1 cellular context compared by ENCODE assay signal in genomic region chr7:73578342-73579124, GRCh38.
TF ChIP-seq lines count a peak whose summit lies in the region.

Gene TBL2 (minus strand): TSS chr7:73578579. CDS start chr7:73578549, 30 bp downstream.

TF ChIP-seq in HepG2, 621 proteins besides CTCF, POLR2A, EP300 and RAD21 (continued from another document and continues in another):
- TF ChIP-seq, protein P1, sequence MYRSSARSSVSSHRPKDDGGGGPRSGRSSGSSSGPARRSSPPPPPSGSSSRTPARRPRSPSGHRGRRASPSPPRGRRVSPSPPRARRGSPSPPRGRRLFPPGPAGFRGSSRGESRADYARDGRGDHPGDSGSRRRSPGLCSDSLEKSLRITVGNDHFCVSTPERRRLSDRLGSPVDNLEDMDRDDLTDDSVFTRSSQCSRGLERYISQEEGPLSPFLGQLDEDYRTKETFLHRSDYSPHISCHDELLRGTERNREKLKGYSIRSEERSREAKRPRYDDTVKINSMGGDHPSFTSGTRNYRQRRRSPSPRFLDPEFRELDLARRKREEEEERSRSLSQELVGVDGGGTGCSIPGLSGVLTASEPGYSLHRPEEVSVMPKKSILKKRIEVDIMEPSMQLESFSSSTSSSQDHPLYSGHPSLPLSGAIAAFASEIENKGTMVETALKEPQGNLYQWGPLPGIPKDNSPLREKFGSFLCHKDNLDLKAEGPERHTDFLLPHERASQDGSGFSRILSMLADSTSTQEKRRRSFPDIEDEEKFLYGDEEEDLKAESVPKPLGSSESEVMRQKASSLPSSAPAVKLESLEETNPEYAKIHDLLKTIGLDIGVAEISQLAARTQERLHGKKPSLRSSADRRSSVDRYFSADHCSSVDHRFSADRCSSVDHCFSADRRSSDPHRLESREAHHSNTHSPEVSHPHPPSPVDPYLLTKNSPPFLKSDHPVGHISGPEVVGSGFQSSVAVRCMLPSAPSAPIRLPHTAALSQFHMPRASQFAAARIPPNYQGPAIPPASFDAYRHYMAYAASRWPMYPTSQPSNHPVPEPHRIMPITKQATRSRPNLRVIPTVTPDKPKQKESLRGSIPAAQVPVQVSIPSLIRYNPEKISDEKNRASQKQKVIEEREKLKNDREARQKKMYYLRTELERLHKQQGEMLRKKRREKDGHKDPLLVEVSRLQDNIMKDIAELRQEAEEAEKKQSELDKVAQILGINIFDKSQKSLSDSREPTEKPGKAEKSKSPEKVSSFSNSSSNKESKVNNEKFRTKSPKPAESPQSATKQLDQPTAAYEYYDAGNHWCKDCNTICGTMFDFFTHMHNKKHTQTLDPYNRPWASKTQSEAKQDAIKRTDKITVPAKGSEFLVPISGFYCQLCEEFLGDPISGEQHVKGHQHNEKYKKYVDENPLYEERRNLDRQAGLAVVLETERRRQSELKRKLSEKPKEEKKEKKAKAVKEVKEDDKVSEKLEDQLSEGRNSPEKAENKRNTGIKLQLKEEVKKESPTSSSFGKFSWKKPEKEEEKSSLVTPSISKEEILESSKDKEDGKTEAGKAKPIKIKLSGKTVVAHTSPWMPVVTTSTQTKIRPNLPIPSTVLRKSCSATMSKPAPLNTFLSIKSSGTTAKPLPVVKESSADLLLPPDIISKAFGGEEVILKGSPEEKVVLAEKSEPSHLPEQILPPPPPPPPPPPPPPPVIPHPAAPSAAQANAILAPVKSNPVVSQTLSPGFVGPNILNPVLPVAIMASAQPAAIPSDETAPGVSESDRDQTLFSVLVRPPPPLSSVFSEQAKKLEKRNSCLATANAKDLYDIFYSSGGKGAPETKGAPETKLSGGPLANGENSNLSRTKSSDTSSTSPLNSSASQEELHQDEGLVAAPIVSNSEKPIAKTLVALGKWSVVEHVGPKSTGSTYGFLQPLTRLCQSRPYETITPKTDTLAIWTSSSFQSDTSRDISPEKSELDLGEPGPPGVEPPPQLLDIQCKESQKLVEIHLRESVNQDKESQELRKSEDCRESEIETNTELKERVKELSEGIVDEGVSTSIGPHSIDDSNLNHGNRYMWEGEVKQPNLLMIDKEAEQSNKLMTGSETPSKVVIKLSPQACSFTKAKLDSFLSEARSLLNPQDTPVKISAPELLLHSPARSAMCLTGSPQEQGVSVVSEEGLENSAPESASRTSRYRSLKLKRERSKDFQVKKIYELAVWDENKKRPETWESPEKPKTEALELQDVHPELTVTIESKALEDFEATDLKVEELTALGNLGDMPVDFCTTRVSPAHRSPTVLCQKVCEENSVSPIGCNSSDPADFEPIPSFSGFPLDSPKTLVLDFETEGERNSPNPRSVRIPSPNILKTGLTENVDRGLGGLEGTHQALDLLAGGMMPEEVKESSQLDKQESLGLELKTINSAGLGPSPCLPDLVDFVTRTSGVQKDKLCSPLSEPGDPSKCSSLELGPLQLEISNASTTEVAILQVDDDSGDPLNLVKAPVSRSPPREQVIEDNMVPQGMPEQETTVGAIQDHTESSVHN (CRISPR knock-in tag; IDR thresholded peaks at IDR 0.05): no peak
- no peak for TF ChIP-seq GATA4 (IDR thresholded peaks at IDR 0.05; ENCODE audit: borderline replicate concordance, low read depth)
- no peak for TF ChIP-seq ZNF598 (CRISPR knock-in tag; IDR thresholded peaks at IDR 0.05; ENCODE audit: borderline replicate concordance)
- TF ChIP-seq HES4 (CRISPR knock-in tag; IDR thresholded peaks at IDR 0.05; ENCODE audit: borderline replicate concordance): 0 out of 2 replicates have a peak, but pooled peaks have one; percentile 25
- no peak for TF ChIP-seq ZKSCAN8 (CRISPR knock-in tag; IDR thresholded peaks at IDR 0.05; ENCODE audit: borderline replicate concordance)
- no peak for TF ChIP-seq ZFP1 (CRISPR knock-in tag; IDR thresholded peaks at IDR 0.05)
- TF ChIP-seq NFKBIZ (CRISPR knock-in tag; IDR thresholded peaks at IDR 0.05): no peak
- TF ChIP-seq, protein P2, sequence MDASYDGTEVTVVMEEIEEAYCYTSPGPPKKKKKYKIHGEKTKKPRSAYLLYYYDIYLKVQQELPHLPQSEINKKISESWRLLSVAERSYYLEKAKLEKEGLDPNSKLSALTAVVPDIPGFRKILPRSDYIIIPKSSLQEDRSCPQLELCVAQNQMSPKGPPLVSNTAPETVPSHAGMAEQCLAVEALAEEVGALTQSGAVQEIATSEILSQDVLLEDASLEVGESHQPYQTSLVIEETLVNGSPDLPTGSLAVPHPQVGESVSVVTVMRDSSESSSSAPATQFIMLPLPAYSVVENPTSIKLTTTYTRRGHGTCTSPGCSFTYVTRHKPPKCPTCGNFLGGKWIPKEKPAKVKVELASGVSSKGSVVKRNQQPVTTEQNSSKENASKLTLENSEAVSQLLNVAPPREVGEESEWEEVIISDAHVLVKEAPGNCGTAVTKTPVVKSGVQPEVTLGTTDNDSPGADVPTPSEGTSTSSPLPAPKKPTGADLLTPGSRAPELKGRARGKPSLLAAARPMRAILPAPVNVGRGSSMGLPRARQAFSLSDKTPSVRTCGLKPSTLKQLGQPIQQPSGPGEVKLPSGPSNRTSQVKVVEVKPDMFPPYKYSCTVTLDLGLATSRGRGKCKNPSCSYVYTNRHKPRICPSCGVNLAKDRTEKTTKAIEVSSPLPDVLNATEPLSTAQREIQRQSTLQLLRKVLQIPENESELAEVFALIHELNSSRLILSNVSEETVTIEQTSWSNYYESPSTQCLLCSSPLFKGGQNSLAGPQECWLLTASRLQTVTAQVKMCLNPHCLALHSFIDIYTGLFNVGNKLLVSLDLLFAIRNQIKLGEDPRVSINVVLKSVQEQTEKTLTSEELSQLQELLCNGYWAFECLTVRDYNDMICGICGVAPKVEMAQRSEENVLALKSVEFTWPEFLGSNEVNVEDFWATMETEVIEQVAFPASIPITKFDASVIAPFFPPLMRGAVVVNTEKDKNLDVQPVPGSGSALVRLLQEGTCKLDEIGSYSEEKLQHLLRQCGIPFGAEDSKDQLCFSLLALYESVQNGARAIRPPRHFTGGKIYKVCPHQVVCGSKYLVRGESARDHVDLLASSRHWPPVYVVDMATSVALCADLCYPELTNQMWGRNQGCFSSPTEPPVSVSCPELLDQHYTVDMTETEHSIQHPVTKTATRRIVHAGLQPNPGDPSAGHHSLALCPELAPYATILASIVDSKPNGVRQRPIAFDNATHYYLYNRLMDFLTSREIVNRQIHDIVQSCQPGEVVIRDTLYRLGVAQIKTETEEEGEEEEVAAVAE (CRISPR knock-in tag; IDR thresholded peaks at IDR 0.05; ENCODE audit: borderline replicate concordance): no peak
- TF ChIP-seq, protein P3, sequence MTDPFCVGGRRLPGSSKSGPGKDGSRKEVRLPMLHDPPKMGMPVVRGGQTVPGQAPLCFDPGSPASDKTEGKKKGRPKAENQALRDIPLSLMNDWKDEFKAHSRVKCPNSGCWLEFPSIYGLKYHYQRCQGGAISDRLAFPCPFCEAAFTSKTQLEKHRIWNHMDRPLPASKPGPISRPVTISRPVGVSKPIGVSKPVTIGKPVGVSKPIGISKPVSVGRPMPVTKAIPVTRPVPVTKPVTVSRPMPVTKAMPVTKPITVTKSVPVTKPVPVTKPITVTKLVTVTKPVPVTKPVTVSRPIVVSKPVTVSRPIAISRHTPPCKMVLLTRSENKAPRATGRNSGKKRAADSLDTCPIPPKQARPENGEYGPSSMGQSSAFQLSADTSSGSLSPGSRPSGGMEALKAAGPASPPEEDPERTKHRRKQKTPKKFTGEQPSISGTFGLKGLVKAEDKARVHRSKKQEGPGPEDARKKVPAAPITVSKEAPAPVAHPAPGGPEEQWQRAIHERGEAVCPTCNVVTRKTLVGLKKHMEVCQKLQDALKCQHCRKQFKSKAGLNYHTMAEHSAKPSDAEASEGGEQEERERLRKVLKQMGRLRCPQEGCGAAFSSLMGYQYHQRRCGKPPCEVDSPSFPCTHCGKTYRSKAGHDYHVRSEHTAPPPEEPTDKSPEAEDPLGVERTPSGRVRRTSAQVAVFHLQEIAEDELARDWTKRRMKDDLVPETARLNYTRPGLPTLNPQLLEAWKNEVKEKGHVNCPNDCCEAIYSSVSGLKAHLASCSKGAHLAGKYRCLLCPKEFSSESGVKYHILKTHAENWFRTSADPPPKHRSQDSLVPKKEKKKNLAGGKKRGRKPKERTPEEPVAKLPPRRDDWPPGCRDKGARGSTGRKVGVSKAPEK (CRISPR knock-in tag; IDR thresholded peaks at IDR 0.05; ENCODE audit: borderline replicate concordance): no peak
- 0 out of 2 replicates have a peak, but pooled peaks have one; percentile 17 for TF ChIP-seq POGZ (CRISPR knock-in tag; IDR thresholded peaks at IDR 0.05)
- no peak for TF ChIP-seq ELF3 (CRISPR knock-in tag; IDR thresholded peaks at IDR 0.05)
- no peak for TF ChIP-seq E2F1 (CRISPR knock-in tag; IDR thresholded peaks at IDR 0.05)
- TF ChIP-seq, protein P4, sequence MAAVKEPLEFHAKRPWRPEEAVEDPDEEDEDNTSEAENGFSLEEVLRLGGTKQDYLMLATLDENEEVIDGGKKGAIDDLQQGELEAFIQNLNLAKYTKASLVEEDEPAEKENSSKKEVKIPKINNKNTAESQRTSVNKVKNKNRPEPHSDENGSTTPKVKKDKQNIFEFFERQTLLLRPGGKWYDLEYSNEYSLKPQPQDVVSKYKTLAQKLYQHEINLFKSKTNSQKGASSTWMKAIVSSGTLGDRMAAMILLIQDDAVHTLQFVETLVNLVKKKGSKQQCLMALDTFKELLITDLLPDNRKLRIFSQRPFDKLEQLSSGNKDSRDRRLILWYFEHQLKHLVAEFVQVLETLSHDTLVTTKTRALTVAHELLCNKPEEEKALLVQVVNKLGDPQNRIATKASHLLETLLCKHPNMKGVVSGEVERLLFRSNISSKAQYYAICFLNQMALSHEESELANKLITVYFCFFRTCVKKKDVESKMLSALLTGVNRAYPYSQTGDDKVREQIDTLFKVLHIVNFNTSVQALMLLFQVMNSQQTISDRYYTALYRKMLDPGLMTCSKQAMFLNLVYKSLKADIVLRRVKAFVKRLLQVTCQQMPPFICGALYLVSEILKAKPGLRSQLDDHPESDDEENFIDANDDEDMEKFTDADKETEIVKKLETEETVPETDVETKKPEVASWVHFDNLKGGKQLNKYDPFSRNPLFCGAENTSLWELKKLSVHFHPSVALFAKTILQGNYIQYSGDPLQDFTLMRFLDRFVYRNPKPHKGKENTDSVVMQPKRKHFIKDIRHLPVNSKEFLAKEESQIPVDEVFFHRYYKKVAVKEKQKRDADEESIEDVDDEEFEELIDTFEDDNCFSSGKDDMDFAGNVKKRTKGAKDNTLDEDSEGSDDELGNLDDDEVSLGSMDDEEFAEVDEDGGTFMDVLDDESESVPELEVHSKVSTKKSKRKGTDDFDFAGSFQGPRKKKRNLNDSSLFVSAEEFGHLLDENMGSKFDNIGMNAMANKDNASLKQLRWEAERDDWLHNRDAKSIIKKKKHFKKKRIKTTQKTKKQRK (IDR thresholded peaks at IDR 0.05; ENCODE audit: low read length): no peak
- peak; percentile 88 for TF ChIP-seq ZC3H13 (CRISPR knock-in tag; IDR thresholded peaks at IDR 0.05)
- TF ChIP-seq, protein P5, sequence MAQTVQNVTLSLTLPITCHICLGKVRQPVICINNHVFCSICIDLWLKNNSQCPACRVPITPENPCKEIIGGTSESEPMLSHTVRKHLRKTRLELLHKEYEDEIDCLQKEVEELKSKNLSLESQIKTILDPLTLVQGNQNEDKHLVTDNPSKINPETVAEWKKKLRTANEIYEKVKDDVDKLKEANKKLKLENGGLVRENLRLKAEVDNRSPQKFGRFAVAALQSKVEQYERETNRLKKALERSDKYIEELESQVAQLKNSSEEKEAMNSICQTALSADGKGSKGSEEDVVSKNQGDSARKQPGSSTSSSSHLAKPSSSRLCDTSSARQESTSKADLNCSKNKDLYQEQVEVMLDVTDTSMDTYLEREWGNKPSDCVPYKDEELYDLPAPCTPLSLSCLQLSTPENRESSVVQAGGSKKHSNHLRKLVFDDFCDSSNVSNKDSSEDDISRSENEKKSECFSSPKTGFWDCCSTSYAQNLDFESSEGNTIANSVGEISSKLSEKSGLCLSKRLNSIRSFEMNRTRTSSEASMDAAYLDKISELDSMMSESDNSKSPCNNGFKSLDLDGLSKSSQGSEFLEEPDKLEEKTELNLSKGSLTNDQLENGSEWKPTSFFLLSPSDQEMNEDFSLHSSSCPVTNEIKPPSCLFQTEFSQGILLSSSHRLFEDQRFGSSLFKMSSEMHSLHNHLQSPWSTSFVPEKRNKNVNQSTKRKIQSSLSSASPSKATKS (CRISPR knock-in tag; IDR thresholded peaks at IDR 0.05): no peak
- TF ChIP-seq SIX1 (CRISPR knock-in tag; IDR thresholded peaks at IDR 0.05; ENCODE audit: borderline replicate concordance): no peak
- 0 out of 2 replicates have a peak, but pooled peaks have one; percentile 73 for TF ChIP-seq TMF1 (CRISPR knock-in tag; IDR thresholded peaks at IDR 0.05; ENCODE audit: low read depth)
- 0 out of 2 replicates have a peak, but pooled peaks have one; percentile 1 for TF ChIP-seq GLI4 (CRISPR knock-in tag; IDR thresholded peaks at IDR 0.05; ENCODE audit: borderline replicate concordance)
- no peak for TF ChIP-seq NFYB (CRISPR knock-in tag; IDR thresholded peaks at IDR 0.05)
- TF ChIP-seq, protein P6, sequence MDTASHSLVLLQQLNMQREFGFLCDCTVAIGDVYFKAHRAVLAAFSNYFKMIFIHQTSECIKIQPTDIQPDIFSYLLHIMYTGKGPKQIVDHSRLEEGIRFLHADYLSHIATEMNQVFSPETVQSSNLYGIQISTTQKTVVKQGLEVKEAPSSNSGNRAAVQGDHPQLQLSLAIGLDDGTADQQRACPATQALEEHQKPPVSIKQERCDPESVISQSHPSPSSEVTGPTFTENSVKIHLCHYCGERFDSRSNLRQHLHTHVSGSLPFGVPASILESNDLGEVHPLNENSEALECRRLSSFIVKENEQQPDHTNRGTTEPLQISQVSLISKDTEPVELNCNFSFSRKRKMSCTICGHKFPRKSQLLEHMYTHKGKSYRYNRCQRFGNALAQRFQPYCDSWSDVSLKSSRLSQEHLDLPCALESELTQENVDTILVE (CRISPR knock-in tag; IDR thresholded peaks at IDR 0.05): no peak
- TF ChIP-seq ZSCAN22 (CRISPR knock-in tag; IDR thresholded peaks at IDR 0.05): no peak; the same call in 1 of the 2 replicates
- TF ChIP-seq ZBTB21 (CRISPR knock-in tag; IDR thresholded peaks at IDR 0.05): no peak
- TF ChIP-seq YEATS2 (CRISPR knock-in tag; IDR thresholded peaks at IDR 0.05; ENCODE audit: borderline replicate concordance): no peak
- no peak for TF ChIP-seq BCLAF1 (IDR thresholded peaks at IDR 0.05)
- no peak for TF ChIP-seq PITX1 (CRISPR knock-in tag; IDR thresholded peaks at IDR 0.05)
